22 cellular contexts compared by ENCODE assay signal in the genomic region with DNA sequence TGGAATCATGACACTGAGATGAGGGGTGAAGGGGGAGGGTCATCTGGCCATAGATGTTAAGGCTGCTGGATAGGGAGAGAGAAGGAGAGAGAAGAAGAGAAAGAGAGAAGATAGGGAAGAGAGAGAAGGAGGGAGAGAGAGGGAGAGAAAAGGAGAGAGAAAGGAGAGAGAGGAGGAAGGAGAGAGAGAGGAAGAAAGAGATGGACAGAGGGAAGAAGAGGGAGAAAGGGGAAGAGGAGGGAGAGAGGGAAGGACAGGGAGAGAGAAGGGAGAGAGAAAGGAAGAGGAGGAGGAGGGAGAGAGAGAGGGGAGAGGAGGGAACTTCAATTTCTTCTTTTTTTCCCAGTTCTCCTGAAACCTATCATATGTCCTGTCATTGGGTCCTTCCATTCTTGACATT. TPM values are rescaled to one million over a fixed set of nuclear protein-coding genes. Genes with fewer than 3 reads are reported as not detected.
"Had no signal": no experiment of that assay in that cellular context is flagged by ENCODE, and none has a peak within 500 bp of the region (broad histone marks: within the 10 kb centered on the region; RNA-seq: fewer than 3 reads in every experiment).

No MANE protein-coding gene starts in this region.

- H3K4me3 ChIP-seq: gastrocnemius medialis, neural progenitor cell, psoas muscle, skin epidermis, thoracic aorta, tibial nerve, upper lobe of left lung, uterus had no signal

- H3K9me3 Mint-ChIP-seq: endodermal cell; natural killer cell; neural progenitor cell; stimulated activated naive B cell treated with anti-CD40 and anti-IgM and Interleukin-4, amounts not matched to agents 10 μg/mL and 1 μg/mL and 100 μg/mL, for 72 hours; stimulated activated naive CD8-positive, alpha-beta T cell treated with anti-CD3 and anti-CD28 coated beads, Interleukin-15, Interleukin-2, amounts not matched to agents 100 ng/mL and 50 ng/mL, for 24 hours had no signal

- H3K9ac ChIP-seq: neural progenitor cell had no signal

- H3K36me3 ChIP-seq: gastrocnemius medialis, neural progenitor cell, thoracic aorta, tibial nerve, upper lobe of left lung, uterus had no signal

- H3K27ac Mint-ChIP-seq: endodermal cell; natural killer cell; neural progenitor cell; stimulated activated naive B cell treated with anti-CD40 and anti-IgM and Interleukin-4, amounts not matched to agents 10 μg/mL and 1 μg/mL and 100 μg/mL, for 72 hours; stimulated activated naive CD8-positive, alpha-beta T cell treated with anti-CD3 and anti-CD28 coated beads, Interleukin-15, Interleukin-2, amounts not matched to agents 100 ng/mL and 50 ng/mL, for 24 hours had no signal

- H3K4me1 ChIP-seq: psoas muscle, upper lobe of left lung had no signal

- H3K4me3 Mint-ChIP-seq: endodermal cell; natural killer cell; neural progenitor cell; stimulated activated naive B cell treated with anti-CD40 and anti-IgM and Interleukin-4, amounts not matched to agents 10 μg/mL and 1 μg/mL and 100 μg/mL, for 72 hours; stimulated activated naive CD8-positive, alpha-beta T cell treated with anti-CD3 and anti-CD28 coated beads, Interleukin-15, Interleukin-2, amounts not matched to agents 100 ng/mL and 50 ng/mL, for 24 hours had no signal

- H3K27ac ChIP-seq: epithelial cell of prostate, gastrocnemius medialis, neural progenitor cell, psoas muscle, thoracic aorta, upper lobe of left lung, uterus had no signal

- H3K27me3 ChIP-seq: gastrocnemius medialis, neural progenitor cell, tibial nerve, upper lobe of left lung, uterus had no signal

- DNase-seq: effector CD8-positive, alpha-beta T cell; endodermal cell; gastrocnemius medialis; head of caudate nucleus; kidney; natural killer cell; psoas muscle; right cardiac atrium; stimulated activated CD4-positive, alpha-beta T cell treated with anti-CD3 and anti-CD28 coated beads, Interleukin-15, amount 100 ng/mL, for 24 hours; stimulated activated CD4-positive, alpha-beta T cell treated with anti-CD3 and anti-CD28 coated beads, Interleukin-2, amount 100 ng/mL, for 48 hours; stimulated activated naive B cell treated with anti-CD40 and anti-IgM and Interleukin-4, amounts not matched to agents 10 μg/mL and 1 μg/mL and 100 μg/mL, for 72 hours; upper lobe of left lung; uterus had no signal

- H3K9me3 ChIP-seq: gastrocnemius medialis, psoas muscle, thoracic aorta, tibial nerve, upper lobe of left lung, uterus had no signal

- H2AFZ ChIP-seq: neural progenitor cell had no signal

- FAIRE-seq: colon, kidney had no signal

- H3K36me3 Mint-ChIP-seq: natural killer cell; neural progenitor cell; stimulated activated naive B cell treated with anti-CD40 and anti-IgM and Interleukin-4, amounts not matched to agents 10 μg/mL and 1 μg/mL and 100 μg/mL, for 72 hours had no signal

- H3K4me1 Mint-ChIP-seq: natural killer cell; stimulated activated naive B cell treated with anti-CD40 and anti-IgM and Interleukin-4, amounts not matched to agents 10 μg/mL and 1 μg/mL and 100 μg/mL, for 72 hours had no signal

- H3K4me2 ChIP-seq: neural progenitor cell had no signal

- ATAC-seq: esophagus mucosa; gastrocnemius medialis; left lobe of liver; natural killer cell; psoas muscle; right cardiac atrium; stimulated activated naive B cell treated with anti-CD40 and anti-IgM and Interleukin-4, amounts not matched to agents 10 μg/mL and 1 μg/mL and 100 μg/mL, for 72 hours had no signal

RNA-seq across cellular contexts. Expression of a gene that starts 15.1 kb away (rescaled TPM):
- total RNA-seq: natural killer cell had no signal
